Comparison of ENCODE assay signal across 31 cellular contexts in the genomic region with DNA sequence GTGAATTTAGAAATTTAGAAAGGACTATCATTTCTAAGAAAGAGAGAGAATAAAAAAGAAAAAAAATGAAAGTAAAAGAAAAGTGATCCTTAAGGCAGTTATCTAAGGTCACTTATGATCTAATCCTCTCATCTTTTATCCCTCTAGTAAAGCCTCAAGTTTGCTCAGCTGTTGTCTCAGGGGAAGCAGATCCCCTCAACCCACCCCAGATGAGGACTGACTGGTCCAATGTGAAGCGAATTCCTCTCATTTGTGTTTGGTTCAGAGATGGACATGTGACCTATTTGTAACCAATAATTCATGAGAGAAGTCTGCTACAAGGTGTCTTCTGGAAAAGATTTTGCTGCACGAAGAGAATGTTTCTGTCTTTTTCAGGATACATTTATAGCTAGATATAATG.
"Had no signal": no experiment of that assay in that cellular context is flagged by ENCODE, and none has a peak within 500 bp of the region (broad histone marks: within the 10 kb centered on the region; RNA-seq: fewer than 3 reads in every experiment).

No MANE protein-coding gene starts in this region.

- DNase-seq: activated CD4-positive, alpha-beta memory T cell treated with anti-CD3 and anti-CD28 coated beads, Interleukin-2, amount 10 ng/mL, durations not matched to agents 7 days and 5 days; activated CD4-positive, alpha-beta T cell treated with anti-CD3 and anti-CD28 coated beads for 1 hour; activated CD4-positive, alpha-beta T cell treated with anti-CD3 and anti-CD28 coated beads for 36 hours; activated CD4-positive, alpha-beta T cell treated with anti-CD3 and anti-CD28 coated beads for 48 hours; activated CD4-positive, alpha-beta T cell treated with anti-CD3 and anti-CD28 coated beads, Interleukin-2, amount 10 ng/mL, durations not matched to agents 7 days and 5 days; activated CD4-positive, alpha-beta T cell treated with anti-CD3 and anti-CD28 coated beads, Interleukin-2, amount 50 U/mL, for 48 hours; activated CD4-positive, CD25-positive, alpha-beta regulatory T cell; activated CD8-positive, alpha-beta memory T cell treated with anti-CD3 and anti-CD28 coated beads for 24 hours; activated CD8-positive, alpha-beta memory T cell treated with anti-CD3 and anti-CD28 coated beads, Interleukin-2, amount 10 ng/mL, durations not matched to agents 7 days and 5 days; activated CD8-positive, alpha-beta memory T cell treated with anti-CD3 and anti-CD28 coated beads, Interleukin-2, amount 50 U/mL, for 48 hours; activated CD8-positive, alpha-beta T cell treated with anti-CD3 and anti-CD28 coated beads, Interleukin-2, amount 10 ng/mL, durations not matched to agents 7 days and 5 days; activated effector memory CD4-positive, alpha-beta T cell treated with Interleukin-2 at 50 U/mL for 16 hours; activated gamma-delta T cell; activated naive CD4-positive, alpha-beta T cell treated with anti-CD3 and anti-CD28 coated beads, Interleukin-2, amount 10 ng/mL, durations not matched to agents 7 days and 5 days; activated naive CD4-positive, alpha-beta T cell treated with Interleukin-2 at 50 U/mL for 16 hours; activated naive CD8-positive, alpha-beta T cell treated with anti-CD3 and anti-CD28 coated beads, Interleukin-2, amount 10 ng/mL, durations not matched to agents 7 days and 5 days; activated naive CD8-positive, alpha-beta T cell treated with anti-CD3 and anti-CD28 coated beads, Interleukin-2, amount 50 U/mL, for 24 hours; activated T-cell treated with anti-CD3 and anti-CD28 coated beads, Interleukin-2, amount 50 U/mL, for 24 hours; activated T-cell treated with anti-CD3 and anti-CD28 coated beads, Interleukin-2, amount 50 U/mL, for 48 hours; amygdala; anterior cingulate cortex; caudate nucleus; cerebellar nuclear complex; colonic mucosa; T-helper 2 cell; T-helper 9 cell; WERI-Rb-1 had no signal

- H3K4me3 ChIP-seq: ascending aorta, cardiac muscle cell, colonic mucosa had no signal

- H3K36me3 ChIP-seq: ascending aorta, cardiac muscle cell, colonic mucosa, WERI-Rb-1 had no signal

- H3K27me3 ChIP-seq: ascending aorta, cardiac muscle cell, colonic mucosa had no signal

- H3K9me3 ChIP-seq: ascending aorta, colonic mucosa had no signal

- ATAC-seq: activated CD4-positive, alpha-beta T cell treated with anti-CD3 and anti-CD28 coated beads for 36 hours; activated CD4-positive, CD25-positive, alpha-beta regulatory T cell treated with anti-CD3 and anti-CD28 coated beads, Interleukin-2, amount 50 U/mL, for 24 hours; activated CD8-positive, alpha-beta memory T cell treated with anti-CD3 and anti-CD28 coated beads, Interleukin-2, amount 10 ng/mL, durations not matched to agents 7 days and 5 days; activated CD8-positive, alpha-beta T cell treated with anti-CD3 and anti-CD28 coated beads, Interleukin-2, amount 10 ng/mL, durations not matched to agents 7 days and 5 days; activated naive CD8-positive, alpha-beta T cell treated with anti-CD3 and anti-CD28 coated beads, Interleukin-2, amount 50 U/mL, for 24 hours; WTC11 had no signal

- H3K27ac ChIP-seq: ascending aorta, cardiac muscle cell, colonic mucosa, WERI-Rb-1 had no signal
